8 cellular contexts compared by ENCODE assay signal in genomic region chr12:98456583-98457573, GRCh38. TPM values are rescaled to one million over a fixed set of nuclear protein-coding genes. Genes with fewer than 3 reads are reported as not detected.
A peak's percentile ranks its signal among the peaks of the same experiment; 100 is the strongest.
DNase-seq lines count a peak whose midpoint lies in the region; ATAC-seq, FAIRE-seq and TF ChIP-seq lines count a peak whose summit lies in the region.

No MANE protein-coding gene starts in this region.

- no peak for TF ChIP-seq CTCF in AG04449 (IDR thresholded peaks at IDR 0.05; ENCODE audit: insufficient read depth, low read length, missing control alignments)
- no peak for TF ChIP-seq CTCF in bronchial epithelial cell (IDR thresholded peaks at IDR 0.05; ENCODE audit: insufficient read depth, low read length, severe bottlenecking)
- no peak for TF ChIP-seq CTCF in kidney epithelial cell (IDR thresholded peaks at IDR 0.05; ENCODE audit: insufficient read depth, low read length, poor library complexity, severe bottlenecking)

- H3K36me3 ChIP-seq in bronchial epithelial cell (ENCODE audit: control insufficient read depth, insufficient read depth, low read length): no peaks in the 10 kb centered on the region
- no peaks in the 10 kb centered on the region for H3K36me3 ChIP-seq in kidney epithelial cell (ENCODE audit: control insufficient read depth, insufficient read depth, low read length)

- peak overlapping the region; percentile 50 for H3K4me3 ChIP-seq in AG04449 (ENCODE audit: low read depth, low read length)
- peak overlapping the region; percentile 41 for H3K4me3 ChIP-seq in bronchial epithelial cell (ENCODE audit: low read depth, low read length)
- H3K4me3 ChIP-seq in kidney epithelial cell (ENCODE audit: low read depth, low read length): peak overlapping the region; percentile 38

- POLR2A ChIA-PET in AG04449 (lab: Yijun Ruan, JAX): no interaction called here

- CTCF ChIA-PET in AG04449 (lab: Yijun Ruan, JAX): interaction anchor here (1.2 to 1.4 kb wide), 3 partner anchors 12 to 33 kb away, joined by 3 to 5 read pairs (median 3); no protein-coding TSS in a partner anchor

- FAIRE-seq in bronchial epithelial cell (lab: Jason Lieb, UNC): no peak

- DNase-seq in AG04449 (ENCODE audit: low read depth, low spot score) (no peak), NCI-H774 (lab: John Stamatoyannopoulos, UW) (peak; percentile 18), bronchial epithelial cell (ENCODE audit: low read depth) (no peak), kidney epithelial cell (ENCODE audit: low read depth) (no peak), NCI-H2081 (lab: John Stamatoyannopoulos, UW) (no peak)
- peak; percentile 2 to 6 for DNase-seq in stimulated activated CD4-positive, alpha-beta T cell treated with anti-CD3 and anti-CD28 coated beads, Interleukin-4, amount 100 ng/mL, for 4 hours

- ATAC-seq in GM19043 (IDR thresholded peaks at IDR 0.05; ENCODE audit: low read depth, unreplicated experiment) (peak; percentile 75), GM18519 (IDR thresholded peaks at IDR 0.05; ENCODE audit: low FRiP score, unreplicated experiment) (no peak)

- H3K27me3 ChIP-seq in bronchial epithelial cell (ENCODE audit: control insufficient read depth, insufficient read depth, low read length) (no peaks in the 10 kb centered on the region), kidney epithelial cell (ENCODE audit: control insufficient read depth, insufficient read depth, low read length) (no peaks in the 10 kb centered on the region)

RNA-seq across cellular contexts. Expression of gene TMPO, which starts 58.5 kb away (rescaled TPM):
- total RNA-seq in bronchial epithelial cell (34.1 and 45.0 TPM in 2 replicates), kidney epithelial cell (63.0 and 81.7 TPM in 2 replicates)

Comparison
In these comparisons a context has a peak if more than half of its experiments do, and no peak if none do; other contexts are left out.
1. DNase-seq: peak in NCI-H774 (single experiment) and stimulated activated CD4-positive, alpha-beta T cell treated with anti-CD3 and anti-CD28 coated beads, Interleukin-4, amount 100 ng/mL, for 4 hours (2 of 2); none in AG04449 (single experiment), bronchial epithelial cell (single experiment), kidney epithelial cell (single experiment) and NCI-H2081 (0 of 2).
2. Peak in every context shown above with its lines, with median percentiles within 50 percentile points of each other: H3K4me3 ChIP-seq.